Comparison of ENCODE assay signal across 8 cellular contexts in genomic region chr5:73564018-73564417, GRCh38. TPM values are rescaled to one million over a fixed set of nuclear protein-coding genes. Genes with fewer than 3 reads are reported as not detected.
DNase-seq lines count a peak whose midpoint lies in the region; ATAC-seq and TF ChIP-seq lines count a peak whose summit lies in the region.

No MANE protein-coding gene starts in this region.

- H3K4me3 ChIP-seq in GM08714 (ENCODE audit: low read length) (peak overlapping the region; percentile 100), epithelial cell of proximal tubule (ENCODE audit: low read depth, low read length) (peak overlapping the region; percentile 90)

- peak; percentile 55 for DNase-seq in RKO (ENCODE audit: low spot score)
- no peak for DNase-seq in epithelial cell of proximal tubule (ENCODE audit: low read depth)
- DNase-seq in renal cortical epithelial cell (ENCODE audit: low read depth), result peak; percentile 5
- DNase-seq in cerebellar nuclear complex (lab: John Stamatoyannopoulos, UW), result no peak
- DNase-seq in SIG-M5 (lab: John Stamatoyannopoulos, UW), result no peak
- no peak for DNase-seq in GM10266 (ENCODE audit: extremely low spot score)

- ATAC-seq in GM18858 (IDR thresholded peaks at IDR 0.05; ENCODE audit: unreplicated experiment), result no peak

- no peak for TF ChIP-seq CTCF in epithelial cell of proximal tubule (conservative IDR thresholded peaks at IDR 0.05; ENCODE audit: low read depth, low read length)
- no peak for TF ChIP-seq CTCF in GM10266 (IDR thresholded peaks at IDR 0.05; ENCODE audit: control insufficient read depth, insufficient read depth, low read depth, missing control alignments)

RNA-seq across cellular contexts. Expression of gene ANKRA2, which starts 1.4 kb away (rescaled TPM):
- total RNA-seq in epithelial cell of proximal tubule, result 5.8 and 10.8 TPM in 2 replicates
- total RNA-seq in renal cortical epithelial cell, result 19.0 and 21.0 TPM in 2 replicates

RNA-seq across cellular contexts. Expression of gene UTP15, which starts 1.5 kb away (rescaled TPM):
- total RNA-seq in epithelial cell of proximal tubule (13.7 and 22.4 TPM in 2 replicates), renal cortical epithelial cell (22.2 and 24.0 TPM in 2 replicates)

Comparison
In these comparisons a context has a peak if more than half of its experiments do, and no peak if none do; other contexts are left out.
1. DNase-seq: peak in RKO (single experiment) and renal cortical epithelial cell (single experiment); none in epithelial cell of proximal tubule (single experiment), cerebellar nuclear complex (0 of 2), SIG-M5 (single experiment) and GM10266 (single experiment).